In the genomic region with DNA sequence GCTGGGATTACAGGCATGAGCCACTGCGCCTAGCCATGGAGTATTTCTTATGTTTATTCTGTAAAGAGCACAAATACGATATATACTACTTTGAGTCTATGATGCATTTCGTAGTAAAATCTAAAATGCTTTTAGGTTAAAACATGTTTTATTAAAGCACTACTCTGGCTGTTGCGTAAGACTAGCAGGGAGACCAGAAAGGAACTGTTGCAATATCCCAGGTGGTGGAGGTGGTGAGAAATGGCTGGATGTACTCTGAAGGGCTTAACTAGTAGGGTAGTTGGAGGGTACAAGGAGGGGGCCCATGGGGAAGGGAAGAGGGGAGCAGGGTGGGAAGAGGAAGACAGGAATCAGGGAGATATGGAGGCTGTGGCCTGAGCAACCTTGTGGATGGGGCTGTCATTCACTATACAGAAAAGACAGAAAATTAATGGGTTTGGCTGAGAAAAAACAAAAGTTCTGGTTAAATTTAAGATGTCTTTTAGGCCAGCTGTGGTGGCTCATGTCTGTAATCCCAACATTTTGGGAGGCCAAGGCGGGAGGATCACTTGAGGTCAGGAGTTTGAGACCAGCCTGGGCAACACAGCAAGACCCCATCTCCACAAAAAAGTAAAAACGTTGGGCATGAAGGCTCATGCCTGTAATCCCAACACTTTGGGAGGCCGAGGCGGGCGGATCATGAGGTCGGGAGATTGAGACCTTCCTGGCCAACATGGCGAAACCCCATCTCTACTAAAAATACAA, we compare ENCODE assay signal across 11 cellular contexts. TPM values are rescaled to one million over a fixed set of nuclear protein-coding genes. Genes with fewer than 3 reads are reported as not detected.
DNase-seq lines count a peak whose midpoint lies in the region; ATAC-seq and TF ChIP-seq lines count a peak whose summit lies in the region.
"Had no signal": no experiment of that assay in that cellular context is flagged by ENCODE, and none has a peak within 500 bp of the region (broad histone marks: within the 10 kb centered on the region; RNA-seq: fewer than 3 reads in every experiment).

No MANE protein-coding gene starts in this region.

- ATAC-seq in stimulated activated effector memory CD8-positive, alpha-beta T cell treated with anti-CD3 and anti-CD28 coated beads, Interleukin-12 subunit alpha, Interleukin-12 subunit beta, amount 100 ng/mL, for 72 hours = no peak
- ATAC-seq in GM18907 (IDR thresholded peaks at IDR 0.05; ENCODE audit: unreplicated experiment) (no peak), gastroesophageal sphincter (no peak)
- no peak for ATAC-seq in activated T-cell treated with anti-CD3 and anti-CD28 coated beads, Interleukin-2, amount 50 U/mL, for 4 hours

- H3K9me3 ChIP-seq in breast epithelium = no peaks in the 10 kb centered on the region
- no peaks in the 10 kb centered on the region for H3K9me3 ChIP-seq in gastroesophageal sphincter

- H3K4me3 Mint-ChIP-seq in MCF 10A (ENCODE audit: unreplicated experiment) = no peak overlapping the region
- no peak overlapping the region for H3K4me3 Mint-ChIP-seq in dendritic cell treated with granulocyte-macrophage colony-stimulating factor and Interleukin-4, amounts not matched to agents 40 ng/mL and 50 ng/mL, for 4 days
- no peak overlapping the region for H3K4me3 Mint-ChIP-seq in stimulated activated effector memory CD8-positive, alpha-beta T cell treated with anti-CD3 and anti-CD28 coated beads, Interleukin-12 subunit alpha, Interleukin-12 subunit beta, amount 100 ng/mL, for 72 hours
- H3K4me3 Mint-ChIP-seq in activated T-cell treated with anti-CD3 and anti-CD28 coated beads, Interleukin-2, amount 50 U/mL, for 4 hours = no peak overlapping the region

- peaks cover 5% of the 10 kb centered on the region for H3K36me3 ChIP-seq in breast epithelium
- peaks cover 0 to 25% of the 10 kb centered on the region in 2 donors for H3K36me3 ChIP-seq in gastroesophageal sphincter

- H3K27ac ChIP-seq in breast epithelium = no peak overlapping the region
- no peak overlapping the region for H3K27ac ChIP-seq in gastroesophageal sphincter

- no peaks in the 10 kb centered on the region for H3K9me3 Mint-ChIP-seq in MCF 10A (ENCODE audit: unreplicated experiment)
- no peaks in the 10 kb centered on the region for H3K9me3 Mint-ChIP-seq in dendritic cell treated with granulocyte-macrophage colony-stimulating factor and Interleukin-4, amounts not matched to agents 40 ng/mL and 50 ng/mL, for 4 days
- H3K9me3 Mint-ChIP-seq in stimulated activated effector memory CD8-positive, alpha-beta T cell treated with anti-CD3 and anti-CD28 coated beads, Interleukin-12 subunit alpha, Interleukin-12 subunit beta, amount 100 ng/mL, for 72 hours = no peaks in the 10 kb centered on the region
- H3K9me3 Mint-ChIP-seq in activated T-cell treated with anti-CD3 and anti-CD28 coated beads, Interleukin-2, amount 50 U/mL, for 4 hours = no peaks in the 10 kb centered on the region

- H3K4me3 ChIP-seq in breast epithelium = no peak overlapping the region
- no peak overlapping the region for H3K4me3 ChIP-seq in gastroesophageal sphincter

- H3K27me3 ChIP-seq in breast epithelium (no peaks in the 10 kb centered on the region), gastroesophageal sphincter (no peaks in the 10 kb centered on the region)

- BruUV-seq in MCF 10A (replicated peaks; lab: Mats Ljungman, UMichigan) = no TSS peak

- POLR2A ChIA-PET in MCF 10A (lab: Yijun Ruan, JAX) = interaction anchor here (1.3 kb wide), 1 partner anchor 22 kb away, joined by 5 read pairs; no protein-coding TSS in a partner anchor

- intact Hi-C loops in MCF 10A (cut with micrococcal nuclease) (no loop called here), breast epithelium (cut with DNase I; ENCODE audit: low total_unique reads) (no loop called here)
- intact Hi-C loops in dendritic cell treated with granulocyte-macrophage colony-stimulating factor and Interleukin-4, amounts not matched to agents 40 ng/mL and 50 ng/mL, for 4 days (cut with micrococcal nuclease) = loop anchor here (5.0 kb wide), 1 partner anchor 49 kb away; the partner anchor contains the start of gene FCSK

- peak overlapping the region; percentile 57 for H3K27ac Mint-ChIP-seq in MCF 10A (ENCODE audit: low read depth, unreplicated experiment)
- peak overlapping the region; percentile 73 for H3K27ac Mint-ChIP-seq in dendritic cell treated with granulocyte-macrophage colony-stimulating factor and Interleukin-4, amounts not matched to agents 40 ng/mL and 50 ng/mL, for 4 days
- peak overlapping the region; percentile 41 for H3K27ac Mint-ChIP-seq in stimulated activated effector memory CD8-positive, alpha-beta T cell treated with anti-CD3 and anti-CD28 coated beads, Interleukin-12 subunit alpha, Interleukin-12 subunit beta, amount 100 ng/mL, for 72 hours

- TF ChIP-seq POLR2A in breast epithelium (IDR thresholded peaks at IDR 0.05) = no peak
- no peak for TF ChIP-seq POLR2A in gastroesophageal sphincter (IDR thresholded peaks at IDR 0.05)

- TF ChIP-seq EP300 in gastroesophageal sphincter (IDR thresholded peaks at IDR 0.05) = no peak

- H3K4me1 ChIP-seq in breast epithelium = no peaks in the 10 kb centered on the region
- peaks cover 0 to 6% (median 0%) of the 10 kb centered on the region in 3 donors for H3K4me1 ChIP-seq in gastroesophageal sphincter

- H3K36me3 Mint-ChIP-seq in MCF 10A (ENCODE audit: insufficient read depth, unreplicated experiment) = peaks cover 6% of the 10 kb centered on the region
- H3K36me3 Mint-ChIP-seq in dendritic cell treated with granulocyte-macrophage colony-stimulating factor and Interleukin-4, amounts not matched to agents 40 ng/mL and 50 ng/mL, for 4 days (ENCODE audit: low read depth) = peaks cover 77% of the 10 kb centered on the region
- peaks cover 21% of the 10 kb centered on the region for H3K36me3 Mint-ChIP-seq in stimulated activated effector memory CD8-positive, alpha-beta T cell treated with anti-CD3 and anti-CD28 coated beads, Interleukin-12 subunit alpha, Interleukin-12 subunit beta, amount 100 ng/mL, for 72 hours
- H3K36me3 Mint-ChIP-seq in activated T-cell treated with anti-CD3 and anti-CD28 coated beads, Interleukin-2, amount 50 U/mL, for 4 hours (ENCODE audit: insufficient read depth) = peaks cover 5% of the 10 kb centered on the region

- TF ChIP-seq CTCF in MCF 10A (IDR thresholded peaks at IDR 0.05; ENCODE audit: unreplicated experiment) (no peak), breast epithelium (IDR thresholded peaks at IDR 0.05) (no peak), gastroesophageal sphincter (IDR thresholded peaks at IDR 0.05) (no peak)

- H3K4me1 Mint-ChIP-seq in MCF 10A (ENCODE audit: insufficient read depth, unreplicated experiment) = peaks cover 21% of the 10 kb centered on the region
- peaks cover 59% of the 10 kb centered on the region for H3K4me1 Mint-ChIP-seq in dendritic cell treated with granulocyte-macrophage colony-stimulating factor and Interleukin-4, amounts not matched to agents 40 ng/mL and 50 ng/mL, for 4 days (ENCODE audit: low read depth)
- H3K4me1 Mint-ChIP-seq in stimulated activated effector memory CD8-positive, alpha-beta T cell treated with anti-CD3 and anti-CD28 coated beads, Interleukin-12 subunit alpha, Interleukin-12 subunit beta, amount 100 ng/mL, for 72 hours = peaks cover 29% of the 10 kb centered on the region
- H3K4me1 Mint-ChIP-seq in activated T-cell treated with anti-CD3 and anti-CD28 coated beads, Interleukin-2, amount 50 U/mL, for 4 hours (ENCODE audit: low read depth) = peaks cover 39% of the 10 kb centered on the region

- WGBS in gastroesophageal sphincter (ENCODE audit: low coverage in 1 of 2), 2 donors = 78 to 85% methylated on average over 5 to 6 of the region's 11 CpGs

- no peaks in the 10 kb centered on the region for H3K27me3 Mint-ChIP-seq in MCF 10A (ENCODE audit: insufficient read depth, unreplicated experiment)
- H3K27me3 Mint-ChIP-seq in dendritic cell treated with granulocyte-macrophage colony-stimulating factor and Interleukin-4, amounts not matched to agents 40 ng/mL and 50 ng/mL, for 4 days = no peaks in the 10 kb centered on the region
- no peaks in the 10 kb centered on the region for H3K27me3 Mint-ChIP-seq in activated T-cell treated with anti-CD3 and anti-CD28 coated beads, Interleukin-2, amount 50 U/mL, for 4 hours (ENCODE audit: low read depth)

- DNase-seq in MCF 10A (ENCODE audit: unreplicated experiment) (peak; percentile 76), breast epithelium (ENCODE audit: low spot score in 2 of 2) (no peak), NOMO-1 treated with dmso at 0.1 percent for 144 hours (lab: John Stamatoyannopoulos, UW; ENCODE audit: unreplicated experiment) (peak; percentile 30)
- DNase-seq in stimulated activated effector memory CD8-positive, alpha-beta T cell treated with anti-CD3 and anti-CD28 coated beads, Interleukin-12 subunit alpha, Interleukin-12 subunit beta, amount 100 ng/mL, for 72 hours (ENCODE audit: low spot score in 2 of 2) = no peak
- no peak for DNase-seq in activated T-cell treated with anti-CD3 and anti-CD28 coated beads, Interleukin-2, amount 50 U/mL, for 4 hours
- DNase-seq: caudate nucleus, glutamatergic neuron, NCI-H446 treated with DMSO at 0.1 percent for 48 hours had no signal

- CTCF ChIA-PET in MCF 10A (lab: Yijun Ruan, JAX) = interaction anchor here (1.1 to 1.3 kb wide), 2 partner anchors 14 to 250 kb away, joined by 3 to 4 read pairs; no protein-coding TSS in a partner anchor

RNA-seq across cellular contexts. Expression of gene ST3GAL2, which starts 35.8 kb away (rescaled TPM):
- 7.7 and 10.3 TPM in 2 replicates for total RNA-seq in MCF 10A (2022)
- total RNA-seq in breast epithelium = 10 to 100 TPM in 2 of 3 donors, 1 to 10 TPM in 1; 7.8 to 13.4 (median 11.5) TPM
- total RNA-seq in gastroesophageal sphincter = 10 to 100 TPM; 17.6 to 35.6 (median 24.8) TPM
- 10 to 100 TPM; 15.0 to 18.1 (median 15.6) TPM for total RNA-seq in activated T-cell treated with anti-CD3 and anti-CD28 coated beads, Interleukin-2, amount 50 U/mL, for 4 hours

RNA-seq across cellular contexts. Expression of gene FCSK, which starts 51.3 kb away (rescaled TPM):
- 13.7 and 19.0 TPM in 2 replicates for total RNA-seq in MCF 10A (2022)
- total RNA-seq in breast epithelium = 10 to 100 TPM; 10.7 to 27.8 (median 18.0) TPM
- 10 to 100 TPM in 3 of 4 donors, 1 to 10 TPM in 1; 6.9 to 21.8 (median 12.4) TPM for total RNA-seq in gastroesophageal sphincter
- total RNA-seq in activated T-cell treated with anti-CD3 and anti-CD28 coated beads, Interleukin-2, amount 50 U/mL, for 4 hours = 10 to 100 TPM; 17.7 to 20.5 (median 19.2) TPM

RNA-seq across cellular contexts. Expression of gene DDX19A, which starts 56.4 kb away (rescaled TPM):
- total RNA-seq in MCF 10A (2022) (34.7 and 36.5 TPM in 2 replicates), breast epithelium (10 to 100 TPM; 42.6 to 45.5 (median 45.2) TPM), gastroesophageal sphincter (10 to 100 TPM; 44.4 to 63.3 (median 50.7) TPM)
- total RNA-seq in activated T-cell treated with anti-CD3 and anti-CD28 coated beads, Interleukin-2, amount 50 U/mL, for 4 hours = 10 to 100 TPM; 77.5 to 86.6 (median 78.7) TPM

Comparison
In these comparisons a context has a peak if more than half of its experiments do, and no peak if none do; other contexts are left out.
1. DNase-seq: peak in MCF 10A (single experiment) and NOMO-1 treated with dmso at 0.1 percent for 144 hours (single experiment); none in breast epithelium (0 of 2), stimulated activated effector memory CD8-positive, alpha-beta T cell treated with anti-CD3 and anti-CD28 coated beads, Interleukin-12 subunit alpha, Interleukin-12 subunit beta, amount 100 ng/mL, for 72 hours (0 of 2) and activated T-cell treated with anti-CD3 and anti-CD28 coated beads, Interleukin-2, amount 50 U/mL, for 4 hours (single experiment).
2. Peak in every context shown above with its lines, with median percentiles within 50 percentile points of each other: H3K27ac Mint-ChIP-seq.